ENCODE assay signal across 14 cellular contexts in genomic region chr12:54355104-54355815, GRCh38. TPM values are rescaled to one million over a fixed set of nuclear protein-coding genes. Genes with fewer than 3 reads are reported as not detected.
A peak's percentile ranks its signal among the peaks of the same experiment; 100 is the strongest.
DNase-seq lines count a peak whose midpoint lies in the region; TF ChIP-seq lines count a peak whose summit lies in the region.
"Had no signal": no experiment of that assay in that cellular context is flagged by ENCODE, and none has a peak within 500 bp of the region (broad histone marks: within the 10 kb centered on the region; RNA-seq: fewer than 3 reads in every experiment).

No MANE protein-coding gene starts in this region.

- no peaks in the 10 kb centered on the region for H3K9me3 ChIP-seq in CD4-positive, alpha-beta memory T cell (ENCODE audit: control insufficient read depth in 1 of 2, low read length in 2 of 2)
- H3K9me3 ChIP-seq in NT2/D1 (ENCODE audit: insufficient read depth, low read length) (no peaks in the 10 kb centered on the region), parathyroid adenoma (ENCODE audit: control insufficient read depth, low read length) (no peaks in the 10 kb centered on the region), HAP-1 (no peaks in the 10 kb centered on the region)

- in situ Hi-C loops in HAP-1 (cut with MboI; ENCODE audit: low sequenced_read_pairs), result loop anchor here (25.0 kb wide), 1 partner anchor 368 kb away; the partner anchor contains the start of gene HOXC10

- CTCF ChIA-PET in CD4-positive, alpha-beta memory T cell (lab: Charles Lee; ENCODE audit: partially characterized antibody), result interaction anchor here (4.3 kb wide), 1 partner anchor 30 kb away, joined by 28 read pairs; the partner anchor contains the start of gene COPZ1

- peaks cover 15% of the 10 kb centered on the region for H3K36me3 ChIP-seq in CD4-positive, alpha-beta memory T cell (ENCODE audit: insufficient read depth, low read length)
- H3K36me3 ChIP-seq in NT2/D1 (ENCODE audit: insufficient read depth, insufficient read length, low read length) (peaks cover 17% of the 10 kb centered on the region), parathyroid adenoma (ENCODE audit: control insufficient read depth, insufficient read depth, low read length) (no peaks in the 10 kb centered on the region), HAP-1 (replicated peaks) (peaks cover 15% of the 10 kb centered on the region)

- no peak overlapping the region for H3K4me2 ChIP-seq in parathyroid adenoma (ENCODE audit: low read length)

- peak overlapping the region; percentile 43 for H3K9ac ChIP-seq in NT2/D1 (ENCODE audit: insufficient read length, low read depth)
- no peak overlapping the region for H3K9ac ChIP-seq in parathyroid adenoma

- no peaks in the 10 kb centered on the region for H3K27me3 ChIP-seq in CD4-positive, alpha-beta memory T cell (ENCODE audit: insufficient read depth, low read length)
- H3K27me3 ChIP-seq in NT2/D1 (ENCODE audit: insufficient read depth, insufficient read length) (no peaks in the 10 kb centered on the region), parathyroid adenoma (ENCODE audit: control insufficient read depth, insufficient read depth, low read length) (no peaks in the 10 kb centered on the region), HAP-1 (ENCODE audit: low read depth) (no peaks in the 10 kb centered on the region)

- no peaks in the 10 kb centered on the region for H3K79me2 ChIP-seq in parathyroid adenoma

- POLR2A ChIA-PET in CD4-positive, alpha-beta memory T cell (lab: Charles Lee; ENCODE audit: partially characterized antibody), result no interaction called here

- H3K4me1 ChIP-seq in CD4-positive, alpha-beta memory T cell (ENCODE audit: insufficient read depth, low read length), result peaks cover 38% of the 10 kb centered on the region
- peaks cover 33% of the 10 kb centered on the region for H3K4me1 ChIP-seq in NT2/D1 (ENCODE audit: insufficient read depth, insufficient read length)
- H3K4me1 ChIP-seq in parathyroid adenoma, result peaks cover 45% of the 10 kb centered on the region
- H3K4me1 ChIP-seq in HAP-1, result peaks cover 49% of the 10 kb centered on the region

- no peaks in the 10 kb centered on the region for H3K27me3 Mint-ChIP-seq in CD4-positive, alpha-beta memory T cell
- H3K27me3 Mint-ChIP-seq: naive B cell had no signal

- no peak overlapping the region for H3K27ac ChIP-seq in CD4-positive, alpha-beta memory T cell (ENCODE audit: low read depth, low read length)
- H3K27ac ChIP-seq in parathyroid adenoma, result peak overlapping the region; percentile 34

- intact Hi-C loops in CD4-positive, alpha-beta memory T cell (cut with micrococcal nuclease), result loop anchor here (10.0 kb wide), 1 partner anchor 360 kb away; no protein-coding TSS in a partner anchor

- H3K4me3 Mint-ChIP-seq in CD4-positive, alpha-beta memory T cell, result peak overlapping the region in 2 of 8 donors; percentile 45 to 49
- H3K4me3 Mint-ChIP-seq: immature natural killer cell had no signal

- H3K36me3 Mint-ChIP-seq in CD4-positive, alpha-beta memory T cell, result peaks cover 19% of the 10 kb centered on the region in 2 donors

- H3K27ac Mint-ChIP-seq in CD4-positive, alpha-beta memory T cell, result peak overlapping the region in 4 of 7 donors; percentile 38 to 75 (median 68)

- H3K9me3 Mint-ChIP-seq in CD4-positive, alpha-beta memory T cell, result no peaks in the 10 kb centered on the region
- H3K9me3 Mint-ChIP-seq: immature natural killer cell, naive B cell had no signal

- no peak overlapping the region for H3K4me3 ChIP-seq in CD4-positive, alpha-beta memory T cell (ENCODE audit: low read length in 2 of 2)
- H3K4me3 ChIP-seq in NT2/D1 (ENCODE audit: insufficient read length, low read depth) (no peak overlapping the region), epithelial cell of proximal tubule (ENCODE audit: low read depth, low read length) (no peak overlapping the region), parathyroid adenoma (ENCODE audit: low read depth, low read length) (no peak overlapping the region), HAP-1 (no peak overlapping the region)

- DNase-seq in CD4-positive, alpha-beta memory T cell, result no peak
- DNase-seq in NT2/D1 (ENCODE audit: low read depth, low spot score) (no peak), epithelial cell of proximal tubule (ENCODE audit: low read depth) (no peak), HAP-1 (ENCODE audit: low spot score in 2 of 2) (no peak), CD1c-positive myeloid dendritic cell (ENCODE audit: extremely low spot score) (no peak), NAMALWA (ENCODE audit: low spot score) (no peak)
- no peak for DNase-seq in activated CD8-positive, alpha-beta memory T cell treated with anti-CD3 and anti-CD28 coated beads for 24 hours
- DNase-seq: immature natural killer cell; naive B cell; NCI-H1092 treated with DMSO at 0.1 percent for 48 hours; NCI-H524 treated with DMSO at 0.1 percent for 48 hours; stimulated activated CD4-positive, alpha-beta T cell treated with anti-CD3 and anti-CD28 coated beads, Interleukin-1b, Interleukin-23, amount 100 ng/mL, for 48 hours had no signal

- TF ChIP-seq CTCF in epithelial cell of proximal tubule (conservative IDR thresholded peaks at IDR 0.05; ENCODE audit: low read depth, low read length) (peak; percentile 11), parathyroid adenoma (IDR thresholded peaks at IDR 0.05) (no peak)

- H3K4me1 Mint-ChIP-seq in CD4-positive, alpha-beta memory T cell, result peaks cover 11 to 19% (median 12%) of the 10 kb centered on the region in 4 donors
- H3K4me1 Mint-ChIP-seq: immature natural killer cell had no signal

- no peak overlapping the region for H2AFZ ChIP-seq in parathyroid adenoma

RNA-seq across cellular contexts. Expression of gene GPR84, which starts 9.0 kb away (rescaled TPM):
- under 1 TPM in 1 of 2 experiments, not detected in 1; 0.36 TPM for total RNA-seq in CD4-positive, alpha-beta memory T cell
- not detected for polyA plus RNA-seq in CD4-positive, alpha-beta memory T cell
- total RNA-seq in epithelial cell of proximal tubule, result not detected in 2 replicates
- total RNA-seq: bronchial epithelial cell had no signal
- polyA plus RNA-seq: immature natural killer cell had no signal

RNA-seq across cellular contexts. Expression of gene ZNF385A, which starts 29.3 kb away (rescaled TPM):
- 1 to 10 TPM; 1.8 to 2.1 TPM for total RNA-seq in CD4-positive, alpha-beta memory T cell
- not detected for polyA plus RNA-seq in CD4-positive, alpha-beta memory T cell
- total RNA-seq in epithelial cell of proximal tubule, result 3.9 and 4.3 TPM in 2 replicates

RNA-seq across cellular contexts. Expression of gene COPZ1, which starts 30.3 kb away (rescaled TPM):
- total RNA-seq in CD4-positive, alpha-beta memory T cell, result 10 to 100 TPM; 81.6 to 92.0 TPM
- polyA plus RNA-seq in CD4-positive, alpha-beta memory T cell, result 100 to 1,000 TPM; 149 to 200 TPM
- total RNA-seq in epithelial cell of proximal tubule, result 107 and 144 TPM in 2 replicates

RNA-seq across cellular contexts. Expression of gene NFE2, which starts 54.4 kb away (rescaled TPM):
- not detected for total RNA-seq in CD4-positive, alpha-beta memory T cell
- polyA plus RNA-seq in CD4-positive, alpha-beta memory T cell, result under 1 TPM in 1 of 2 donors, not detected in 1; 0.25 TPM
- total RNA-seq in epithelial cell of proximal tubule, result not detected in 2 replicates
- total RNA-seq: bronchial epithelial cell had no signal
